Comparison of ENCODE assay signal across 8 cellular contexts in genomic region chr1:62572476-62572875, GRCh38. TPM values are rescaled to one million over a fixed set of nuclear protein-coding genes. Genes with fewer than 3 reads are reported as not detected.
"Had no signal": no experiment of that assay in that cellular context is flagged by ENCODE, and none has a peak within 500 bp of the region (broad histone marks: within the 10 kb centered on the region; RNA-seq: fewer than 3 reads in every experiment).

No MANE protein-coding gene starts in this region.

- H3K4me3 ChIP-seq: GM12878 had no signal

- FAIRE-seq: G401.6, GM12878, GM12891, GM12892, GM19239 had no signal

- ATAC-seq: GM12878 had no signal

- DNase-seq: GDM1, GF-D8 had no signal

RNA-seq across cellular contexts. Expression of gene ANGPTL3, which starts 24.8 kb away (rescaled TPM):
- total RNA-seq: G401 had no signal
